Comparison of ENCODE assay signal across 2 cellular contexts in the genomic region with DNA sequence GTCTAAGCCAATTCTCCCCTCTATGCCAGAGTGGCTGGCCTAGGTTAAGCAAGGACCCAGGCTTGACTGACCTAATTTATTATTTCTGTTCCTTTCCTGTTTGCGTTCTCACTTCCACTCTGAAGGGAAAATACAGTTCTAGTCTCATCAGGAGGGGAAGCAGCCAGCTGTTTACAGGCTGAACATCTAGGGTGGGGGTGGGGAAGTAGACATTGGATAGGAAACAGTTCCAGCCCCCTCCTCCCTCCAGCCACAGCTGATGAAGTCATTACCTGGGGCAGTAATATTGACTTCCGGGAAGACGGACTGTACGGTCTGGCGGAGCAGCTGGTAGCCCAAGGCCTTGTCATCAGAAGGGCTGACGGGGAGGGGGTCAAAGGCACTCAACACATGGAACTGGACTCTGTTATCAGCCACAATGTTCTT.
TF ChIP-seq lines count a peak whose summit lies in the region.

No MANE protein-coding gene starts in this region.

TF ChIP-seq in PFSK-1, 5 proteins besides CTCF, POLR2A, EP300 and RAD21:
- TF ChIP-seq FOXP2 (optimal IDR thresholded peaks at IDR 0.05; ENCODE audit: borderline replicate concordance, extremely low read depth, extremely low read length, insufficient read depth) (peak; percentile 88), TAF1 (IDR thresholded peaks at IDR 0.05; ENCODE audit: borderline replicate concordance, insufficient read depth, low read length) (no peak)
- TF ChIP-seq, protein P1, sequence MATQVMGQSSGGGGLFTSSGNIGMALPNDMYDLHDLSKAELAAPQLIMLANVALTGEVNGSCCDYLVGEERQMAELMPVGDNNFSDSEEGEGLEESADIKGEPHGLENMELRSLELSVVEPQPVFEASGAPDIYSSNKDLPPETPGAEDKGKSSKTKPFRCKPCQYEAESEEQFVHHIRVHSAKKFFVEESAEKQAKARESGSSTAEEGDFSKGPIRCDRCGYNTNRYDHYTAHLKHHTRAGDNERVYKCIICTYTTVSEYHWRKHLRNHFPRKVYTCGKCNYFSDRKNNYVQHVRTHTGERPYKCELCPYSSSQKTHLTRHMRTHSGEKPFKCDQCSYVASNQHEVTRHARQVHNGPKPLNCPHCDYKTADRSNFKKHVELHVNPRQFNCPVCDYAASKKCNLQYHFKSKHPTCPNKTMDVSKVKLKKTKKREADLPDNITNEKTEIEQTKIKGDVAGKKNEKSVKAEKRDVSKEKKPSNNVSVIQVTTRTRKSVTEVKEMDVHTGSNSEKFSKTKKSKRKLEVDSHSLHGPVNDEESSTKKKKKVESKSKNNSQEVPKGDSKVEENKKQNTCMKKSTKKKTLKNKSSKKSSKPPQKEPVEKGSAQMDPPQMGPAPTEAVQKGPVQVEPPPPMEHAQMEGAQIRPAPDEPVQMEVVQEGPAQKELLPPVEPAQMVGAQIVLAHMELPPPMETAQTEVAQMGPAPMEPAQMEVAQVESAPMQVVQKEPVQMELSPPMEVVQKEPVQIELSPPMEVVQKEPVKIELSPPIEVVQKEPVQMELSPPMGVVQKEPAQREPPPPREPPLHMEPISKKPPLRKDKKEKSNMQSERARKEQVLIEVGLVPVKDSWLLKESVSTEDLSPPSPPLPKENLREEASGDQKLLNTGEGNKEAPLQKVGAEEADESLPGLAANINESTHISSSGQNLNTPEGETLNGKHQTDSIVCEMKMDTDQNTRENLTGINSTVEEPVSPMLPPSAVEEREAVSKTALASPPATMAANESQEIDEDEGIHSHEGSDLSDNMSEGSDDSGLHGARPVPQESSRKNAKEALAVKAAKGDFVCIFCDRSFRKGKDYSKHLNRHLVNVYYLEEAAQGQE (IDR thresholded peaks at IDR 0.05; ENCODE audit: insufficient read depth in 1 of 2, low read depth in 2 of 2, low read length in 2 of 2): no peak

TF ChIP-seq in HepG2, 621 proteins besides CTCF, POLR2A, EP300 and RAD21:
- TF ChIP-seq ZNF713 (CRISPR knock-in tag; IDR thresholded peaks at IDR 0.05) (no peak), SAP130 (CRISPR knock-in tag; IDR thresholded peaks at IDR 0.05; ENCODE audit: low read depth) (peak; percentile 26; the same call in 1 of the 2 replicates), GABPA (IDR thresholded peaks at IDR 0.05; ENCODE audit: low read depth, low read length) (no peak), GABPA (CRISPR knock-in tag; IDR thresholded peaks at IDR 0.05; ENCODE audit: low read depth) (peak; percentile 71), ZNF569 (CRISPR knock-in tag; IDR thresholded peaks at IDR 0.05; ENCODE audit: borderline replicate concordance) (no peak), MIER2 (CRISPR knock-in tag; IDR thresholded peaks at IDR 0.05) (no peak), ELF1 (CRISPR knock-in tag; IDR thresholded peaks at IDR 0.05) (peak; percentile 36; the same call in 1 of the 2 replicates)
- TF ChIP-seq, protein P2, sequence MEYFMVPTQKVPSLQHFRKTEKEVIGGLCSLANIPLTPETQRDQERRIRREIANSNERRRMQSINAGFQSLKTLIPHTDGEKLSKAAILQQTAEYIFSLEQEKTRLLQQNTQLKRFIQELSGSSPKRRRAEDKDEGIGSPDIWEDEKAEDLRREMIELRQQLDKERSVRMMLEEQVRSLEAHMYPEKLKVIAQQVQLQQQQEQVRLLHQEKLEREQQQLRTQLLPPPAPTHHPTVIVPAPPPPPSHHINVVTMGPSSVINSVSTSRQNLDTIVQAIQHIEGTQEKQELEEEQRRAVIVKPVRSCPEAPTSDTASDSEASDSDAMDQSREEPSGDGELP (IDR thresholded peaks at IDR 0.05; ENCODE audit: borderline replicate concordance, low read depth): peak; percentile 47; the same call in 1 of the 2 replicates
- TF ChIP-seq, protein P3, sequence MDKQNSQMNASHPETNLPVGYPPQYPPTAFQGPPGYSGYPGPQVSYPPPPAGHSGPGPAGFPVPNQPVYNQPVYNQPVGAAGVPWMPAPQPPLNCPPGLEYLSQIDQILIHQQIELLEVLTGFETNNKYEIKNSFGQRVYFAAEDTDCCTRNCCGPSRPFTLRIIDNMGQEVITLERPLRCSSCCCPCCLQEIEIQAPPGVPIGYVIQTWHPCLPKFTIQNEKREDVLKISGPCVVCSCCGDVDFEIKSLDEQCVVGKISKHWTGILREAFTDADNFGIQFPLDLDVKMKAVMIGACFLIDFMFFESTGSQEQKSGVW (CRISPR knock-in tag; IDR thresholded peaks at IDR 0.05; ENCODE audit: borderline replicate concordance): no peak
